8 cellular contexts compared by ENCODE assay signal in genomic region chr1:226827458-226827857, GRCh38. TPM values are rescaled to one million over a fixed set of nuclear protein-coding genes. Genes with fewer than 3 reads are reported as not detected.
DNase-seq lines count a peak whose midpoint lies in the region; ATAC-seq lines count a peak whose summit lies in the region.

No MANE protein-coding gene starts in this region.

- H3K4me3 Mint-ChIP-seq in activated T-cell treated with anti-CD3 and anti-CD28 coated beads, Interleukin-2, amount 50 U/mL, for 24 hours: peak overlapping the region; percentile 51
- H3K4me3 Mint-ChIP-seq in stimulated activated effector memory CD8-positive, alpha-beta T cell treated with anti-CD3 and anti-CD28 coated beads, Interleukin-12 subunit alpha, Interleukin-12 subunit beta, amount 100 ng/mL, for 72 hours: peak overlapping the region; percentile 50

- no peaks in the 10 kb centered on the region for H3K9me3 Mint-ChIP-seq in activated T-cell treated with anti-CD3 and anti-CD28 coated beads, Interleukin-2, amount 50 U/mL, for 24 hours
- no peaks in the 10 kb centered on the region for H3K9me3 Mint-ChIP-seq in stimulated activated effector memory CD8-positive, alpha-beta T cell treated with anti-CD3 and anti-CD28 coated beads, Interleukin-12 subunit alpha, Interleukin-12 subunit beta, amount 100 ng/mL, for 72 hours

- peaks cover 38% of the 10 kb centered on the region for H3K4me1 Mint-ChIP-seq in activated T-cell treated with anti-CD3 and anti-CD28 coated beads, Interleukin-2, amount 50 U/mL, for 24 hours (ENCODE audit: low read depth)
- H3K4me1 Mint-ChIP-seq in stimulated activated effector memory CD8-positive, alpha-beta T cell treated with anti-CD3 and anti-CD28 coated beads, Interleukin-12 subunit alpha, Interleukin-12 subunit beta, amount 100 ng/mL, for 72 hours: peaks cover 20% of the 10 kb centered on the region

- ATAC-seq in left ventricle myocardium superior: peak; percentile 87
- no peak for ATAC-seq in stimulated activated effector memory CD8-positive, alpha-beta T cell treated with anti-CD3 and anti-CD28 coated beads, Interleukin-12 subunit alpha, Interleukin-12 subunit beta, amount 100 ng/mL, for 72 hours
- no peak for ATAC-seq in GM19463 (IDR thresholded peaks at IDR 0.05; ENCODE audit: unreplicated experiment)

- intact Hi-C loops in left ventricle myocardium superior (cut with micrococcal nuclease): loop anchor here (5.0 to 10.0 kb wide), 2 partner anchors 83 to 195 kb away; no protein-coding TSS in a partner anchor

- in situ Hi-C loops in KBM-7 (cut with MboI; ENCODE audit: low pct_unique_long_range_greater_than_20kb, low sequenced_read_pairs): loop anchor here (10.0 kb wide), 1 partner anchor 193 kb away; no protein-coding TSS in a partner anchor
- in situ Hi-C loops in G401 (cut with HindIII; ENCODE audit: low sequenced_read_pairs): no loop called here

- no peaks in the 10 kb centered on the region for H3K36me3 Mint-ChIP-seq in activated T-cell treated with anti-CD3 and anti-CD28 coated beads, Interleukin-2, amount 50 U/mL, for 24 hours (ENCODE audit: low read depth)
- H3K36me3 Mint-ChIP-seq in stimulated activated effector memory CD8-positive, alpha-beta T cell treated with anti-CD3 and anti-CD28 coated beads, Interleukin-12 subunit alpha, Interleukin-12 subunit beta, amount 100 ng/mL, for 72 hours: peaks cover 5% of the 10 kb centered on the region

- H3K27me3 Mint-ChIP-seq in activated T-cell treated with anti-CD3 and anti-CD28 coated beads, Interleukin-2, amount 50 U/mL, for 24 hours: no peaks in the 10 kb centered on the region

- DNase-seq in KBM-7 (peak; percentile 66), left ventricle myocardium superior (peak; percentile 82), G401 (ENCODE audit: low spot score) (no peak), HuH-7.5 (ENCODE audit: low spot score) (no peak), NCI-H1694 (lab: John Stamatoyannopoulos, UW) (no peak)
- DNase-seq in activated T-cell treated with anti-CD3 and anti-CD28 coated beads, Interleukin-2, amount 50 U/mL, for 24 hours: peak; percentile 52
- peak in 1 of 2 donors; percentile 51 for DNase-seq in stimulated activated effector memory CD8-positive, alpha-beta T cell treated with anti-CD3 and anti-CD28 coated beads, Interleukin-12 subunit alpha, Interleukin-12 subunit beta, amount 100 ng/mL, for 72 hours (ENCODE audit: low spot score in 2 of 2)

- peak overlapping the region; percentile 97 for H3K27ac Mint-ChIP-seq in activated T-cell treated with anti-CD3 and anti-CD28 coated beads, Interleukin-2, amount 50 U/mL, for 24 hours
- peak overlapping the region; percentile 98 for H3K27ac Mint-ChIP-seq in stimulated activated effector memory CD8-positive, alpha-beta T cell treated with anti-CD3 and anti-CD28 coated beads, Interleukin-12 subunit alpha, Interleukin-12 subunit beta, amount 100 ng/mL, for 72 hours

RNA-seq across cellular contexts. Expression of gene PSEN2, which starts 43.0 kb away (rescaled TPM):
- total RNA-seq in left ventricle myocardium superior: 22.8 TPM
- total RNA-seq in G401 (2014; rRNA removed; shearing (Covaris generic)): 40.7 and 49.3 TPM in 2 replicates

Comparison
In these comparisons a context has a peak if more than half of its experiments do, and no peak if none do; other contexts are left out.
1. DNase-seq: peak in KBM-7 (single experiment), activated T-cell treated with anti-CD3 and anti-CD28 coated beads, Interleukin-2, amount 50 U/mL, for 24 hours (single experiment) and left ventricle myocardium superior (single experiment); none in G401 (single experiment), HuH-7.5 (single experiment) and NCI-H1694 (single experiment).